Comparison of ENCODE assay signal across 1 cellular context in genomic region chr6:26193467-26194328, GRCh38.
TF ChIP-seq lines count a peak whose summit lies in the region.

No MANE protein-coding gene starts in this region.

TF ChIP-seq in K562, 482 proteins besides CTCF, POLR2A, EP300 and RAD21 (continued from another document and continues in another):
- TF ChIP-seq CREB3L1 (IDR thresholded peaks at IDR 0.05; ENCODE audit: borderline replicate concordance, low read depth) (no peak), BDP1 (IDR thresholded peaks at IDR 0.05; ENCODE audit: insufficient read depth, insufficient read length) (no peak), ZNF232 (CRISPR knock-in tag; IDR thresholded peaks at IDR 0.05) (no peak), THAP7 (CRISPR knock-in tag; IDR thresholded peaks at IDR 0.05) (no peak), TGIF2 (CRISPR knock-in tag; IDR thresholded peaks at IDR 0.05) (no peak), ZNF354B (CRISPR knock-in tag; IDR thresholded peaks at IDR 0.05) (no peak), ZNF561 (CRISPR knock-in tag; conservative IDR thresholded peaks at IDR 0.05) (no peak), ERF (CRISPR knock-in tag; IDR thresholded peaks at IDR 0.05) (no peak), ZNF316 (IDR thresholded peaks at IDR 0.05) (no peak), ZNF253 (CRISPR knock-in tag; conservative IDR thresholded peaks at IDR 0.05) (no peak), ZNF143 (CRISPR knock-in tag; IDR thresholded peaks at IDR 0.05) (no peak), ZNF239 (CRISPR knock-in tag; IDR thresholded peaks at IDR 0.05) (no peak), BCOR (IDR thresholded peaks at IDR 0.05) (no peak), TCF3 (CRISPR knock-in tag; IDR thresholded peaks at IDR 0.05) (no peak), ZNF224 (CRISPR knock-in tag; IDR thresholded peaks at IDR 0.05) (no peak), ZKSCAN3 (CRISPR knock-in tag; IDR thresholded peaks at IDR 0.05) (no peak), MCM7 (IDR thresholded peaks at IDR 0.05) (no peak), SRSF3 (IDR thresholded peaks at IDR 0.05; ENCODE audit: insufficient read depth, low read length) (no peak), SMARCB1 (IDR thresholded peaks at IDR 0.05; ENCODE audit: insufficient read length, low read depth) (no peak), TCF7 (IDR thresholded peaks at IDR 0.05; ENCODE audit: borderline replicate concordance) (no peak), THRA (IDR thresholded peaks at IDR 0.05) (no peak), MECOM (CRISPR knock-in tag; IDR thresholded peaks at IDR 0.05) (no peak), PML (IDR thresholded peaks at IDR 0.05; ENCODE audit: low read length) (peak; percentile 42; the same call in 1 of the 2 replicates), CBX5 (IDR thresholded peaks at IDR 0.05; ENCODE audit: borderline replicate concordance, low read depth) (no peak), RBM22 (IDR thresholded peaks at IDR 0.05; ENCODE audit: low read depth, low read length, poor library complexity, severe bottlenecking) (peak; percentile 91), ZNF124 (CRISPR knock-in tag; IDR thresholded peaks at IDR 0.05) (no peak), PHF8 (IDR thresholded peaks at IDR 0.05; ENCODE audit: borderline replicate concordance, low read length) (no peak), E2F1 (CRISPR knock-in tag; IDR thresholded peaks at IDR 0.05) (no peak), TAF1 (IDR thresholded peaks at IDR 0.05; ENCODE audit: control insufficient read depth, extremely low read depth, insufficient read depth, low read length, severe bottlenecking) (no peak), PCBP2 (IDR thresholded peaks at IDR 0.05; ENCODE audit: low read depth, low read length, poor library complexity, severe bottlenecking) (no peak), MTF1 (CRISPR knock-in tag; IDR thresholded peaks at IDR 0.05; ENCODE audit: borderline replicate concordance) (no peak), ZBTB5 (IDR thresholded peaks at IDR 0.05) (no peak), E2F6 (IDR thresholded peaks at IDR 0.05; ENCODE audit: borderline replicate concordance in 1 of 2, extremely low read depth in 1 of 2, insufficient read depth in 1 of 2, insufficient read length in 1 of 2, low read depth in 1 of 2, low read length in 1 of 2, poor library complexity in 1 of 2, severe bottlenecking in 1 of 2) (no peak), NCOA6 (IDR thresholded peaks at IDR 0.05) (no peak), ZFPM2 (CRISPR knock-in tag; IDR thresholded peaks at IDR 0.05) (no peak), ELK1 (CRISPR knock-in tag; IDR thresholded peaks at IDR 0.05) (no peak), MTA2 (IDR thresholded peaks at IDR 0.05; ENCODE audit: low read depth) (no peak), ZBTB8A (IDR thresholded peaks at IDR 0.05; ENCODE audit: partially characterized antibody) (no peak), ZNF175 (CRISPR knock-in tag; IDR thresholded peaks at IDR 0.05; ENCODE audit: low read depth) (no peak)
- TF ChIP-seq, protein P1, sequence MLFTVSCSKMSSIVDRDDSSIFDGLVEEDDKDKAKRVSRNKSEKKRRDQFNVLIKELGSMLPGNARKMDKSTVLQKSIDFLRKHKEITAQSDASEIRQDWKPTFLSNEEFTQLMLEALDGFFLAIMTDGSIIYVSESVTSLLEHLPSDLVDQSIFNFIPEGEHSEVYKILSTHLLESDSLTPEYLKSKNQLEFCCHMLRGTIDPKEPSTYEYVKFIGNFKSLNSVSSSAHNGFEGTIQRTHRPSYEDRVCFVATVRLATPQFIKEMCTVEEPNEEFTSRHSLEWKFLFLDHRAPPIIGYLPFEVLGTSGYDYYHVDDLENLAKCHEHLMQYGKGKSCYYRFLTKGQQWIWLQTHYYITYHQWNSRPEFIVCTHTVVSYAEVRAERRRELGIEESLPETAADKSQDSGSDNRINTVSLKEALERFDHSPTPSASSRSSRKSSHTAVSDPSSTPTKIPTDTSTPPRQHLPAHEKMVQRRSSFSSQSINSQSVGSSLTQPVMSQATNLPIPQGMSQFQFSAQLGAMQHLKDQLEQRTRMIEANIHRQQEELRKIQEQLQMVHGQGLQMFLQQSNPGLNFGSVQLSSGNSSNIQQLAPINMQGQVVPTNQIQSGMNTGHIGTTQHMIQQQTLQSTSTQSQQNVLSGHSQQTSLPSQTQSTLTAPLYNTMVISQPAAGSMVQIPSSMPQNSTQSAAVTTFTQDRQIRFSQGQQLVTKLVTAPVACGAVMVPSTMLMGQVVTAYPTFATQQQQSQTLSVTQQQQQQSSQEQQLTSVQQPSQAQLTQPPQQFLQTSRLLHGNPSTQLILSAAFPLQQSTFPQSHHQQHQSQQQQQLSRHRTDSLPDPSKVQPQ (CRISPR knock-in tag; IDR thresholded peaks at IDR 0.05; ENCODE audit: borderline replicate concordance): no peak
- TF ChIP-seq, protein P2, sequence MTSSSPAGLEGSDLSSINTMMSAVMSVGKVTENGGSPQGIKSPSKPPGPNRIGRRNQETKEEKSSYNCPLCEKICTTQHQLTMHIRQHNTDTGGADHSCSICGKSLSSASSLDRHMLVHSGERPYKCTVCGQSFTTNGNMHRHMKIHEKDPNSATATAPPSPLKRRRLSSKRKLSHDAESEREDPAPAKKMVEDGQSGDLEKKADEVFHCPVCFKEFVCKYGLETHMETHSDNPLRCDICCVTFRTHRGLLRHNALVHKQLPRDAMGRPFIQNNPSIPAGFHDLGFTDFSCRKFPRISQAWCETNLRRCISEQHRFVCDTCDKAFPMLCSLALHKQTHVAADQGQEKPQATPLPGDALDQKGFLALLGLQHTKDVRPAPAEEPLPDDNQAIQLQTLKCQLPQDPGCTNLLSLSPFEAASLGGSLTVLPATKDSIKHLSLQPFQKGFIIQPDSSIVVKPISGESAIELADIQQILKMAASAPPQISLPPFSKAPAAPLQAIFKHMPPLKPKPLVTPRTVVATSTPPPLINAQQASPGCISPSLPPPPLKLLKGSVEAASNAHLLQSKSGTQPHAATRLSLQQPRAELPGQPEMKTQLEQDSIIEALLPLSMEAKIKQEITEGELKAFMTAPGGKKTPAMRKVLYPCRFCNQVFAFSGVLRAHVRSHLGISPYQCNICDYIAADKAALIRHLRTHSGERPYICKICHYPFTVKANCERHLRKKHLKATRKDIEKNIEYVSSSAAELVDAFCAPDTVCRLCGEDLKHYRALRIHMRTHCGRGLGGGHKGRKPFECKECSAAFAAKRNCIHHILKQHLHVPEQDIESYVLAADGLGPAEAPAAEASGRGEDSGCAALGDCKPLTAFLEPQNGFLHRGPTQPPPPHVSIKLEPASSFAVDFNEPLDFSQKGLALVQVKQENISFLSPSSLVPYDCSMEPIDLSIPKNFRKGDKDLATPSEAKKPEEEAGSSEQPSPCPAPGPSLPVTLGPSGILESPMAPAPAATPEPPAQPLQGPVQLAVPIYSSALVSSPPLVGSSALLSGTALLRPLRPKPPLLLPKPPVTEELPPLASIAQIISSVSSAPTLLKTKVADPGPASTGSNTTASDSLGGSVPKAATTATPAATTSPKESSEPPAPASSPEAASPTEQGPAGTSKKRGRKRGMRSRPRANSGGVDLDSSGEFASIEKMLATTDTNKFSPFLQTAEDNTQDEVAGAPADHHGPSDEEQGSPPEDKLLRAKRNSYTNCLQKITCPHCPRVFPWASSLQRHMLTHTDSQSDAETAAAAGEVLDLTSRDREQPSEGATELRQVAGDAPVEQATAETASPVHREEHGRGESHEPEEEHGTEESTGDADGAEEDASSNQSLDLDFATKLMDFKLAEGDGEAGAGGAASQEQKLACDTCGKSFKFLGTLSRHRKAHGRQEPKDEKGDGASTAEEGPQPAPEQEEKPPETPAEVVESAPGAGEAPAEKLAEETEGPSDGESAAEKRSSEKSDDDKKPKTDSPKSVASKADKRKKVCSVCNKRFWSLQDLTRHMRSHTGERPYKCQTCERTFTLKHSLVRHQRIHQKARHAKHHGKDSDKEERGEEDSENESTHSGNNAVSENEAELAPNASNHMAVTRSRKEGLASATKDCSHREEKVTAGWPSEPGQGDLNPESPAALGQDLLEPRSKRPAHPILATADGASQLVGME (CRISPR knock-in tag; IDR thresholded peaks at IDR 0.05): no peak
- TF ChIP-seq, protein P3, sequence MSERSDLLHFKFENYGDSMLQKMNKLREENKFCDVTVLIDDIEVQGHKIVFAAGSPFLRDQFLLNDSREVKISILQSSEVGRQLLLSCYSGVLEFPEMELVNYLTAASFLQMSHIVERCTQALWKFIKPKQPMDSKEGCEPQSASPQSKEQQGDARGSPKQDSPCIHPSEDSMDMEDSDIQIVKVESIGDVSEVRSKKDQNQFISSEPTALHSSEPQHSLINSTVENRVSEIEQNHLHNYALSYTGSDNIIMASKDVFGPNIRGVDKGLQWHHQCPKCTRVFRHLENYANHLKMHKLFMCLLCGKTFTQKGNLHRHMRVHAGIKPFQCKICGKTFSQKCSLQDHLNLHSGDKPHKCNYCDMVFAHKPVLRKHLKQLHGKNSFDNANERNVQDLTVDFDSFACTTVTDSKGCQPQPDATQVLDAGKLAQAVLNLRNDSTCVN (CRISPR knock-in tag; IDR thresholded peaks at IDR 0.05): no peak; the same call in 1 of the 2 replicates
- TF ChIP-seq, protein P4, sequence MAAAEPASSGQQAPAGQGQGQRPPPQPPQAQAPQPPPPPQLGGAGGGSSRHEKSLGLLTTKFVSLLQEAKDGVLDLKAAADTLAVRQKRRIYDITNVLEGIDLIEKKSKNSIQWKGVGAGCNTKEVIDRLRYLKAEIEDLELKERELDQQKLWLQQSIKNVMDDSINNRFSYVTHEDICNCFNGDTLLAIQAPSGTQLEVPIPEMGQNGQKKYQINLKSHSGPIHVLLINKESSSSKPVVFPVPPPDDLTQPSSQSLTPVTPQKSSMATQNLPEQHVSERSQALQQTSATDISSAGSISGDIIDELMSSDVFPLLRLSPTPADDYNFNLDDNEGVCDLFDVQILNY (CRISPR knock-in tag; IDR thresholded peaks at IDR 0.05): no peak
- TF ChIP-seq, protein P5, sequence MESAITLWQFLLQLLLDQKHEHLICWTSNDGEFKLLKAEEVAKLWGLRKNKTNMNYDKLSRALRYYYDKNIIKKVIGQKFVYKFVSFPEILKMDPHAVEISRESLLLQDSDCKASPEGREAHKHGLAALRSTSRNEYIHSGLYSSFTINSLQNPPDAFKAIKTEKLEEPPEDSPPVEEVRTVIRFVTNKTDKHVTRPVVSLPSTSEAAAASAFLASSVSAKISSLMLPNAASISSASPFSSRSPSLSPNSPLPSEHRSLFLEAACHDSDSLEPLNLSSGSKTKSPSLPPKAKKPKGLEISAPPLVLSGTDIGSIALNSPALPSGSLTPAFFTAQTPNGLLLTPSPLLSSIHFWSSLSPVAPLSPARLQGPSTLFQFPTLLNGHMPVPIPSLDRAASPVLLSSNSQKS (CRISPR knock-in tag; IDR thresholded peaks at IDR 0.05): no peak
